31 cellular contexts compared by ENCODE assay signal in the genomic region with DNA sequence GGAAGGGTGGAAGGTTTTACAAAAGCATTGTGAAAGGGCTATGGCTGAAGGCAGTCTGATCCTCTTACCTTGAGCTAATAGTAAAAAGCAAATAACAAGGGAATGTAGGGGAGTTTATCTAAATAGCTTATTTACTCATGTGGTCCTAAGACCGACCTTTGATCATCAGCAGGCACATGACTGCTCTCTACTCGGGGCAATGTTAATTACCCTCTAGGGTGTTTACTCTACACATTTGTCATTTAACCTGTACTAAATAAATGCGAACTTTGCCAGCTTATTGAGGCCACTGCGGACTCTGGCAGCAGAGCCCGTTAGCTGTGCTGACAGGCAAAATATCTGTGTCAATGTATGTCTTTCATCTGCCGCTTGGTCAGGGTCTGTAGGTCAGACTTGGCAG.
"Had no signal": no experiment of that assay in that cellular context is flagged by ENCODE, and none has a peak within 500 bp of the region (broad histone marks: within the 10 kb centered on the region; RNA-seq: fewer than 3 reads in every experiment).

No MANE protein-coding gene starts in this region.

- H3K9me3 Mint-ChIP-seq: stimulated activated memory B cell treated with anti-CD40 and anti-IgM and Interleukin-4, amounts not matched to agents 10 μg/mL and 1 μg/mL and 100 μg/mL, for 72 hours had no signal

- H3K9me3 ChIP-seq: colonic mucosa, testis, upper lobe of right lung had no signal

- H3K36me3 Mint-ChIP-seq: naive thymus-derived CD4-positive, alpha-beta T cell; stimulated activated memory B cell treated with anti-CD40 and anti-IgM and Interleukin-4, amounts not matched to agents 10 μg/mL and 1 μg/mL and 100 μg/mL, for 72 hours had no signal

- H3K4me3 Mint-ChIP-seq: immature natural killer cell; naive thymus-derived CD4-positive, alpha-beta T cell; nephron progenitor cell; stimulated activated memory B cell treated with anti-CD40 and anti-IgM and Interleukin-4, amounts not matched to agents 10 μg/mL and 1 μg/mL and 100 μg/mL, for 72 hours had no signal

- H3K4me1 ChIP-seq: colonic mucosa, esophagus squamous epithelium, heart right ventricle, psoas muscle, spleen, testis, tibial artery, upper lobe of right lung, uterus had no signal

- H3K27ac Mint-ChIP-seq: immature natural killer cell; naive thymus-derived CD4-positive, alpha-beta T cell; stimulated activated memory B cell treated with anti-CD40 and anti-IgM and Interleukin-4, amounts not matched to agents 10 μg/mL and 1 μg/mL and 100 μg/mL, for 72 hours had no signal

- H3K27me3 Mint-ChIP-seq: naive thymus-derived CD4-positive, alpha-beta T cell; stimulated activated memory B cell treated with anti-CD40 and anti-IgM and Interleukin-4, amounts not matched to agents 10 μg/mL and 1 μg/mL and 100 μg/mL, for 72 hours had no signal

- H3K4me3 ChIP-seq: colonic mucosa, esophagus squamous epithelium, heart right ventricle, psoas muscle, skin epidermis, spleen, testis, tibial artery, upper lobe of right lung, uterus had no signal

- ATAC-seq: heart right ventricle; left colon; naive thymus-derived CD4-positive, alpha-beta T cell; psoas muscle; right cardiac atrium; stimulated activated memory B cell treated with anti-CD40 and anti-IgM and Interleukin-4, amounts not matched to agents 10 μg/mL and 1 μg/mL and 100 μg/mL, for 72 hours; stimulated activated naive CD8-positive, alpha-beta T cell treated with anti-CD3 and anti-CD28 coated beads, Interleukin-15, Interleukin-2, amounts not matched to agents 100 U/mL and 50 U/mL, for 24 hours; upper lobe of right lung had no signal

- H3K4me1 Mint-ChIP-seq: immature natural killer cell; naive thymus-derived CD4-positive, alpha-beta T cell; stimulated activated memory B cell treated with anti-CD40 and anti-IgM and Interleukin-4, amounts not matched to agents 10 μg/mL and 1 μg/mL and 100 μg/mL, for 72 hours had no signal

- H3K27ac ChIP-seq: colonic mucosa, esophagus squamous epithelium, heart right ventricle, psoas muscle, skin epidermis, spleen, testis, tibial artery, upper lobe of right lung, uterus had no signal

- H3K36me3 ChIP-seq: colonic mucosa, esophagus squamous epithelium, heart right ventricle, spleen, tibial artery, upper lobe of right lung, uterus had no signal

- H3K27me3 ChIP-seq: colonic mucosa, esophagus squamous epithelium, heart right ventricle, spleen, testis, tibial artery, upper lobe of right lung, uterus had no signal

- DNase-seq: colonic mucosa; dermis blood vessel endothelial cell; effector memory CD4-positive, alpha-beta T cell; erythroblast; esophagus squamous epithelium; foreskin melanocyte; glutamatergic neuron; heart right ventricle; hypothalamus; immature natural killer cell; islet precursor cell; kidney glomerular epithelial cell; left colon; mesenchymal stem cell; midbrain; naive thymus-derived CD4-positive, alpha-beta T cell; nephron progenitor cell; nucleus accumbens; psoas muscle; spleen; stimulated activated CD4-positive, alpha-beta T cell treated with anti-CD3 and anti-CD28 coated beads, Interleukin-4, amount 100 ng/mL, for 4 hours; stimulated activated naive CD8-positive, alpha-beta T cell treated with anti-CD3 and anti-CD28 coated beads, Interleukin-15, Interleukin-2, amounts not matched to agents 100 U/mL and 50 U/mL, for 24 hours; substantia nigra; testis; tibial artery; upper lobe of right lung; uterus had no signal

- FAIRE-seq: endometrium had no signal
